ENCODE assay signal across 8 cellular contexts in the genomic region with DNA sequence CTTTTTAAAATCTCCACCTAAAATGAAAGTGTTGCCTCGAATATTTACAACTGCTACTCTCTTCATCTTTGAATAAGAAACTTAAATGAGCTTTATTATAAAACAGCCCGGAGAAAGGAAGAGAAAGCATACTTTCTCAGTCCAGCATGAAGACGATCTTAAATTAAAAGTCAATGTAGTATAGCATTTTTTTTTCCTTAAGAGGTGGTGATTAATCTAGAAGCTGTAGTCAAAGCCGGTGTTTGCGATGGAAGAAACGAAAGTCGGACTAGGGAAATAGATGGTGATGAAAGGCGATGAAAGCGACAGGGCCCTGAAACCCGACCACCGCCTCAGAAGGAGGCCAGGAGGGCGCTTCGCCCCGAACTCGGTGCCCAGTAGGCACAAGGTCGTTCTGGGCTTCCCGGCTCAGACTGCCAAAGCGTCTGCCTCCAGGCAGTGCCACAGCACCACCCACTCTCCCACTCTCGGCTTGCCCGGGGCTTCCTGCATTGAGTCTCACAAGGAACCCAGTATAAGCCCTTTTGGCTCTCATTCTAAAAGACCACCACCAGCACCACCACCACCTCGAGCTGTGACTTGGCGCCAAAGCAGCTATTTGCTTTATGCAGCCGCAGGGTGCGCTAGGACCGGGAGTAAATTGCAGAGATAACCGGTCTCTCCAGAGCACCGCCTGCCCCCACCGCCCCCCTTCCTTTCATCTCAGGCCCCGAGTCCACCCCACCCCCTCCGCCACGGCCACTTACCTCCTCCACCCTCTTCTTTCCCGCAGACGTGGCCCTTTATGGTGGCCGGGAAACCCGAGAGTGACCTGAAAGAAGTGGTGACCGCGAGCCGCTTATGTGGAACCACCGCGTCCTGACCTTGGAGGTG. TPM values are rescaled to one million over a fixed set of nuclear protein-coding genes. Genes with fewer than 3 reads are reported as not detected.
A peak's percentile ranks its signal among the peaks of the same experiment; 100 is the strongest.
DNase-seq lines count a peak whose midpoint lies in the region; ATAC-seq and TF ChIP-seq lines count a peak whose summit lies in the region.

No MANE protein-coding gene starts in this region.

- H3K27ac ChIP-seq in right lobe of liver (peak overlapping the region in 1 of 3 donors; percentile 16), thoracic aorta (no peak overlapping the region)

- peak; percentile 42 for ATAC-seq in central memory CD8-positive, alpha-beta T cell (replicated peaks; ENCODE audit: extremely low read depth, poor library complexity, severe bottlenecking)
- ATAC-seq in right lobe of liver (peak; percentile 45 to 58 (median 50)), thoracic aorta (ENCODE audit: insufficient number of reproducible peaks, low FRiP score, low read depth) (no peak), GM19452 (IDR thresholded peaks at IDR 0.05; ENCODE audit: unreplicated experiment) (no peak), GM19035 (IDR thresholded peaks at IDR 0.05; ENCODE audit: unreplicated experiment) (no peak)

- DNase-seq in GM13976 (ENCODE audit: low spot score) (peak; percentile 48), OCI-M1 (lab: John Stamatoyannopoulos, UW) (peak; percentile 34), right lobe of liver (no peak), thoracic aorta (ENCODE audit: low spot score) (no peak), NCI-H2196 treated with DMSO at 0.1 percent for 48 hours (lab: John Stamatoyannopoulos, UW; ENCODE audit: unreplicated experiment) (no peak)
- DNase-seq in central memory CD8-positive, alpha-beta T cell (ENCODE audit: low spot score in 2 of 2): no peak

- H3K27me3 ChIP-seq in right lobe of liver (peaks cover 23 to 41% of the 10 kb centered on the region in 2 donors), thoracic aorta (replicated peaks; ENCODE audit: insufficient read depth) (peaks cover 66% of the 10 kb centered on the region)

- WGBS in right lobe of liver (ENCODE audit: insufficient coverage, low coverage, low lambda C conversion rate, missing lambda C conversion rate): 3% methylated on average over 25 of the region's 40 CpGs

- in situ Hi-C loops in GM13976 (cut with MboI; ENCODE audit: low sequenced_read_pairs, unreplicated experiment): no loop called here

- no peaks in the 10 kb centered on the region for H3K9me3 ChIP-seq in right lobe of liver
- H3K9me3 ChIP-seq in thoracic aorta: no peaks in the 10 kb centered on the region

- peaks cover 4% of the 10 kb centered on the region for H3K36me3 Mint-ChIP-seq in central memory CD8-positive, alpha-beta T cell (ENCODE audit: insufficient read depth)

- H3K27ac Mint-ChIP-seq in central memory CD8-positive, alpha-beta T cell (ENCODE audit: low read depth): no peak overlapping the region

- H3K36me3 ChIP-seq in right lobe of liver (no peaks in the 10 kb centered on the region), thoracic aorta (no peaks in the 10 kb centered on the region)

- peaks cover 100% of the 10 kb centered on the region for H3K27me3 Mint-ChIP-seq in central memory CD8-positive, alpha-beta T cell

- TF ChIP-seq POLR2A in right lobe of liver (IDR thresholded peaks at IDR 0.05): no peak

- intact Hi-C loops in right lobe of liver (cut with DNase I): no loop called here

- H3K4me1 Mint-ChIP-seq in central memory CD8-positive, alpha-beta T cell: peaks cover 38% of the 10 kb centered on the region

- peaks cover 0 to 20% (median 2%) of the 10 kb centered on the region in 4 donors for H3K4me1 ChIP-seq in right lobe of liver
- H3K4me1 ChIP-seq in thoracic aorta (ENCODE audit: control insufficient read depth in 1 of 2, low read depth in 2 of 2): peaks cover 9 to 28% of the 10 kb centered on the region in 2 donors

- H3K4me3 ChIP-seq in right lobe of liver (peak overlapping the region; percentile 18 to 39 (median 38)), thoracic aorta (peak overlapping the region; percentile 64)

- no peak for TF ChIP-seq CTCF in GM13976 (IDR thresholded peaks at IDR 0.05; ENCODE audit: borderline replicate concordance, control extremely low read depth, extremely low read depth, insufficient read depth, missing control alignments)
- TF ChIP-seq CTCF in right lobe of liver (IDR thresholded peaks at IDR 0.05): no peak
- TF ChIP-seq CTCF in thoracic aorta (IDR thresholded peaks at IDR 0.05): no peak

- H3K4me3 Mint-ChIP-seq in central memory CD8-positive, alpha-beta T cell: peak overlapping the region; percentile 66

- H3K9me3 Mint-ChIP-seq in central memory CD8-positive, alpha-beta T cell: no peaks in the 10 kb centered on the region

RNA-seq across cellular contexts. Expression of gene TCF21, which starts 2.3 kb away (rescaled TPM):
- 1 to 10 TPM in 3 of 6 experiments, under 1 TPM in 3; 0.46 to 1.5 (median 0.99) TPM for total RNA-seq in right lobe of liver
- under 1 TPM in 1 of 2 donors, not detected in 1; 0.28 TPM for total RNA-seq in thoracic aorta

Comparison
In these comparisons a context has a peak if more than half of its experiments do, and no peak if none do; other contexts are left out.
1. DNase-seq: peak in GM13976 (single experiment) and OCI-M1 (single experiment); none in central memory CD8-positive, alpha-beta T cell (0 of 2), right lobe of liver (0 of 3), thoracic aorta (single experiment) and NCI-H2196 treated with DMSO at 0.1 percent for 48 hours (single experiment).
2. ATAC-seq: peak in central memory CD8-positive, alpha-beta T cell (single experiment) and right lobe of liver (4 of 4); none in thoracic aorta (single experiment), GM19452 (single experiment) and GM19035 (single experiment).